In the genomic region with DNA sequence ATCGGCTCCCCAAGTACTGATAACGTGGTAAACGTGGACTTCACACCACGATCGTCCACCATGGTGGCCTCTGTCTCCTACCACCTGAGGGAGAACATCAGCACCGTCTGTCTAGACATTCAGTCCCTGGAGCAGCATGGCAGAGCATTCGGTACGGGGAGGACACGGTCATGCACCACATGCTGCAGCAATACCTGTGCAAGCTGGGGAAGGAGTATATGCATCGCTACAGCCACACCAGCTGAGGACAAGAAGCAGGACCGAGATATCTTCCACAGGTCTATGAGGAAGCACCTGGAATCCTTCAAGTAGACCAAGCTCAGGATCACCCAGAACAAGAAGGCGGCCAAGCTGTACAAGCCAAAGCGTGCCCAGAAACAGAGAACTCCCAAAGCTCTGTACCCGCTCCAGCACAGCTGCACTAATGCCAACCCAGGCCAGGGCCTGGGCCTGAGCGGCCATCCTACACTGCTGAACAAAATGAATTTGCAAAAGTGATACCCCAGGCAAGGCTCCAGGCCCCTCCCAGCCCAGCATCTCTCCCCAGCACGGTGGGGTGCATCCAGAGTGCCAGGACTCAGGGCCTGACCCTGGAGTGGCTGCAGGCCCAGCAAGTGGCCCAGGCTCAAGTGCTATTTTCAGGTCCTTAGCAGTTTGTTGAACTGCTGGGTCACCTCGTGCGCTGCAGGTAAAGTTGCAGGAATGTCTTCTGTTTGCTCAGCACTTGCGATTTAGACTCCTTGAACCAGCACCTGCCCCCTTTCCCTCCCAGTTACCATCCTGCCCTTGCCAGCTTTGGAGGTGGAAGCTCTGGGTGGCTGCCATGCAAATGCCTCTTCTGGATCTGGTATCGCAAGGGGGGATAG, we compare ENCODE assay signal across 1 cellular context.
TF ChIP-seq lines count a peak whose summit lies in the region.

No MANE protein-coding gene starts in this region.

TF ChIP-seq in K562, 482 proteins besides CTCF, POLR2A, EP300 and RAD21 (continued from another document and continues in another):
- TF ChIP-seq, protein P1, sequence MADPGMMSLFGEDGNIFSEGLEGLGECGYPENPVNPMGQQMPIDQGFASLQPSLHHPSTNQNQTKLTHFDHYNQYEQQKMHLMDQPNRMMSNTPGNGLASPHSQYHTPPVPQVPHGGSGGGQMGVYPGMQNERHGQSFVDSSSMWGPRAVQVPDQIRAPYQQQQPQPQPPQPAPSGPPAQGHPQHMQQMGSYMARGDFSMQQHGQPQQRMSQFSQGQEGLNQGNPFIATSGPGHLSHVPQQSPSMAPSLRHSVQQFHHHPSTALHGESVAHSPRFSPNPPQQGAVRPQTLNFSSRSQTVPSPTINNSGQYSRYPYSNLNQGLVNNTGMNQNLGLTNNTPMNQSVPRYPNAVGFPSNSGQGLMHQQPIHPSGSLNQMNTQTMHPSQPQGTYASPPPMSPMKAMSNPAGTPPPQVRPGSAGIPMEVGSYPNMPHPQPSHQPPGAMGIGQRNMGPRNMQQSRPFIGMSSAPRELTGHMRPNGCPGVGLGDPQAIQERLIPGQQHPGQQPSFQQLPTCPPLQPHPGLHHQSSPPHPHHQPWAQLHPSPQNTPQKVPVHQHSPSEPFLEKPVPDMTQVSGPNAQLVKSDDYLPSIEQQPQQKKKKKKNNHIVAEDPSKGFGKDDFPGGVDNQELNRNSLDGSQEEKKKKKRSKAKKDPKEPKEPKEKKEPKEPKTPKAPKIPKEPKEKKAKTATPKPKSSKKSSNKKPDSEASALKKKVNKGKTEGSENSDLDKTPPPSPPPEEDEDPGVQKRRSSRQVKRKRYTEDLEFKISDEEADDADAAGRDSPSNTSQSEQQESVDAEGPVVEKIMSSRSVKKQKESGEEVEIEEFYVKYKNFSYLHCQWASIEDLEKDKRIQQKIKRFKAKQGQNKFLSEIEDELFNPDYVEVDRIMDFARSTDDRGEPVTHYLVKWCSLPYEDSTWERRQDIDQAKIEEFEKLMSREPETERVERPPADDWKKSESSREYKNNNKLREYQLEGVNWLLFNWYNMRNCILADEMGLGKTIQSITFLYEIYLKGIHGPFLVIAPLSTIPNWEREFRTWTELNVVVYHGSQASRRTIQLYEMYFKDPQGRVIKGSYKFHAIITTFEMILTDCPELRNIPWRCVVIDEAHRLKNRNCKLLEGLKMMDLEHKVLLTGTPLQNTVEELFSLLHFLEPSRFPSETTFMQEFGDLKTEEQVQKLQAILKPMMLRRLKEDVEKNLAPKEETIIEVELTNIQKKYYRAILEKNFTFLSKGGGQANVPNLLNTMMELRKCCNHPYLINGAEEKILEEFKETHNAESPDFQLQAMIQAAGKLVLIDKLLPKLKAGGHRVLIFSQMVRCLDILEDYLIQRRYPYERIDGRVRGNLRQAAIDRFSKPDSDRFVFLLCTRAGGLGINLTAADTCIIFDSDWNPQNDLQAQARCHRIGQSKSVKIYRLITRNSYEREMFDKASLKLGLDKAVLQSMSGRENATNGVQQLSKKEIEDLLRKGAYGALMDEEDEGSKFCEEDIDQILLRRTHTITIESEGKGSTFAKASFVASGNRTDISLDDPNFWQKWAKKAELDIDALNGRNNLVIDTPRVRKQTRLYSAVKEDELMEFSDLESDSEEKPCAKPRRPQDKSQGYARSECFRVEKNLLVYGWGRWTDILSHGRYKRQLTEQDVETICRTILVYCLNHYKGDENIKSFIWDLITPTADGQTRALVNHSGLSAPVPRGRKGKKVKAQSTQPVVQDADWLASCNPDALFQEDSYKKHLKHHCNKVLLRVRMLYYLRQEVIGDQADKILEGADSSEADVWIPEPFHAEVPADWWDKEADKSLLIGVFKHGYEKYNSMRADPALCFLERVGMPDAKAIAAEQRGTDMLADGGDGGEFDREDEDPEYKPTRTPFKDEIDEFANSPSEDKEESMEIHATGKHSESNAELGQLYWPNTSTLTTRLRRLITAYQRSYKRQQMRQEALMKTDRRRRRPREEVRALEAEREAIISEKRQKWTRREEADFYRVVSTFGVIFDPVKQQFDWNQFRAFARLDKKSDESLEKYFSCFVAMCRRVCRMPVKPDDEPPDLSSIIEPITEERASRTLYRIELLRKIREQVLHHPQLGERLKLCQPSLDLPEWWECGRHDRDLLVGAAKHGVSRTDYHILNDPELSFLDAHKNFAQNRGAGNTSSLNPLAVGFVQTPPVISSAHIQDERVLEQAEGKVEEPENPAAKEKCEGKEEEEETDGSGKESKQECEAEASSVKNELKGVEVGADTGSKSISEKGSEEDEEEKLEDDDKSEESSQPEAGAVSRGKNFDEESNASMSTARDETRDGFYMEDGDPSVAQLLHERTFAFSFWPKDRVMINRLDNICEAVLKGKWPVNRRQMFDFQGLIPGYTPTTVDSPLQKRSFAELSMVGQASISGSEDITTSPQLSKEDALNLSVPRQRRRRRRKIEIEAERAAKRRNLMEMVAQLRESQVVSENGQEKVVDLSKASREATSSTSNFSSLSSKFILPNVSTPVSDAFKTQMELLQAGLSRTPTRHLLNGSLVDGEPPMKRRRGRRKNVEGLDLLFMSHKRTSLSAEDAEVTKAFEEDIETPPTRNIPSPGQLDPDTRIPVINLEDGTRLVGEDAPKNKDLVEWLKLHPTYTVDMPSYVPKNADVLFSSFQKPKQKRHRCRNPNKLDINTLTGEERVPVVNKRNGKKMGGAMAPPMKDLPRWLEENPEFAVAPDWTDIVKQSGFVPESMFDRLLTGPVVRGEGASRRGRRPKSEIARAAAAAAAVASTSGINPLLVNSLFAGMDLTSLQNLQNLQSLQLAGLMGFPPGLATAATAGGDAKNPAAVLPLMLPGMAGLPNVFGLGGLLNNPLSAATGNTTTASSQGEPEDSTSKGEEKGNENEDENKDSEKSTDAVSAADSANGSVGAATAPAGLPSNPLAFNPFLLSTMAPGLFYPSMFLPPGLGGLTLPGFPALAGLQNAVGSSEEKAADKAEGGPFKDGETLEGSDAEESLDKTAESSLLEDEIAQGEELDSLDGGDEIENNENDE (IDR thresholded peaks at IDR 0.05; ENCODE audit: low read depth, low read length) = no peak
- TF ChIP-seq ZNF507 (tag; conservative IDR thresholded peaks at IDR 0.05) = no peak
- no peak for TF ChIP-seq NR2C1 (IDR thresholded peaks at IDR 0.05)
- no peak for TF ChIP-seq NR2C1 (tag; IDR thresholded peaks at IDR 0.05)
- no peak for TF ChIP-seq ZNF347 (CRISPR knock-in tag; IDR thresholded peaks at IDR 0.05; ENCODE audit: low read depth)
- TF ChIP-seq PHF8 (IDR thresholded peaks at IDR 0.05; ENCODE audit: borderline replicate concordance, low read length) = no peak
- TF ChIP-seq, protein P2, sequence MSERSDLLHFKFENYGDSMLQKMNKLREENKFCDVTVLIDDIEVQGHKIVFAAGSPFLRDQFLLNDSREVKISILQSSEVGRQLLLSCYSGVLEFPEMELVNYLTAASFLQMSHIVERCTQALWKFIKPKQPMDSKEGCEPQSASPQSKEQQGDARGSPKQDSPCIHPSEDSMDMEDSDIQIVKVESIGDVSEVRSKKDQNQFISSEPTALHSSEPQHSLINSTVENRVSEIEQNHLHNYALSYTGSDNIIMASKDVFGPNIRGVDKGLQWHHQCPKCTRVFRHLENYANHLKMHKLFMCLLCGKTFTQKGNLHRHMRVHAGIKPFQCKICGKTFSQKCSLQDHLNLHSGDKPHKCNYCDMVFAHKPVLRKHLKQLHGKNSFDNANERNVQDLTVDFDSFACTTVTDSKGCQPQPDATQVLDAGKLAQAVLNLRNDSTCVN (CRISPR knock-in tag; IDR thresholded peaks at IDR 0.05) = no peak
- no peak for TF ChIP-seq ZNF311 (CRISPR knock-in tag; IDR thresholded peaks at IDR 0.05)
- no peak for TF ChIP-seq NFE2L1 (tag; IDR thresholded peaks at IDR 0.05; ENCODE audit: borderline replicate concordance, low read depth)
- TF ChIP-seq, protein P3, sequence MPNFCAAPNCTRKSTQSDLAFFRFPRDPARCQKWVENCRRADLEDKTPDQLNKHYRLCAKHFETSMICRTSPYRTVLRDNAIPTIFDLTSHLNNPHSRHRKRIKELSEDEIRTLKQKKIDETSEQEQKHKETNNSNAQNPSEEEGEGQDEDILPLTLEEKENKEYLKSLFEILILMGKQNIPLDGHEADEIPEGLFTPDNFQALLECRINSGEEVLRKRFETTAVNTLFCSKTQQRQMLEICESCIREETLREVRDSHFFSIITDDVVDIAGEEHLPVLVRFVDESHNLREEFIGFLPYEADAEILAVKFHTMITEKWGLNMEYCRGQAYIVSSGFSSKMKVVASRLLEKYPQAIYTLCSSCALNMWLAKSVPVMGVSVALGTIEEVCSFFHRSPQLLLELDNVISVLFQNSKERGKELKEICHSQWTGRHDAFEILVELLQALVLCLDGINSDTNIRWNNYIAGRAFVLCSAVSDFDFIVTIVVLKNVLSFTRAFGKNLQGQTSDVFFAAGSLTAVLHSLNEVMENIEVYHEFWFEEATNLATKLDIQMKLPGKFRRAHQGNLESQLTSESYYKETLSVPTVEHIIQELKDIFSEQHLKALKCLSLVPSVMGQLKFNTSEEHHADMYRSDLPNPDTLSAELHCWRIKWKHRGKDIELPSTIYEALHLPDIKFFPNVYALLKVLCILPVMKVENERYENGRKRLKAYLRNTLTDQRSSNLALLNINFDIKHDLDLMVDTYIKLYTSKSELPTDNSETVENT (CRISPR knock-in tag; IDR thresholded peaks at IDR 0.05) = 0 out of 2 replicates have a peak, but pooled peaks have one; percentile 4
- TF ChIP-seq ZBTB7A (IDR thresholded peaks at IDR 0.05; ENCODE audit: borderline replicate concordance, control insufficient read depth, low read depth, low read length) = no peak
- TF ChIP-seq, protein P4, sequence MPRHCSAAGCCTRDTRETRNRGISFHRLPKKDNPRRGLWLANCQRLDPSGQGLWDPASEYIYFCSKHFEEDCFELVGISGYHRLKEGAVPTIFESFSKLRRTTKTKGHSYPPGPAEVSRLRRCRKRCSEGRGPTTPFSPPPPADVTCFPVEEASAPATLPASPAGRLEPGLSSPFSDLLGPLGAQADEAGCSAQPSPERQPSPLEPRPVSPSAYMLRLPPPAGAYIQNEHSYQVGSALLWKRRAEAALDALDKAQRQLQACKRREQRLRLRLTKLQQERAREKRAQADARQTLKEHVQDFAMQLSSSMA (CRISPR knock-in tag; IDR thresholded peaks at IDR 0.05) = 0 out of 2 replicates have a peak, but pooled peaks have one; percentile 31
- 0 out of 4 replicates have a peak, but pooled peaks of 1 of the 2 experiments have one; percentile 54 for TF ChIP-seq TBL1XR1 (IDR thresholded peaks at IDR 0.05; ENCODE audit: low read length in 2 of 2)
- TF ChIP-seq, protein P5, sequence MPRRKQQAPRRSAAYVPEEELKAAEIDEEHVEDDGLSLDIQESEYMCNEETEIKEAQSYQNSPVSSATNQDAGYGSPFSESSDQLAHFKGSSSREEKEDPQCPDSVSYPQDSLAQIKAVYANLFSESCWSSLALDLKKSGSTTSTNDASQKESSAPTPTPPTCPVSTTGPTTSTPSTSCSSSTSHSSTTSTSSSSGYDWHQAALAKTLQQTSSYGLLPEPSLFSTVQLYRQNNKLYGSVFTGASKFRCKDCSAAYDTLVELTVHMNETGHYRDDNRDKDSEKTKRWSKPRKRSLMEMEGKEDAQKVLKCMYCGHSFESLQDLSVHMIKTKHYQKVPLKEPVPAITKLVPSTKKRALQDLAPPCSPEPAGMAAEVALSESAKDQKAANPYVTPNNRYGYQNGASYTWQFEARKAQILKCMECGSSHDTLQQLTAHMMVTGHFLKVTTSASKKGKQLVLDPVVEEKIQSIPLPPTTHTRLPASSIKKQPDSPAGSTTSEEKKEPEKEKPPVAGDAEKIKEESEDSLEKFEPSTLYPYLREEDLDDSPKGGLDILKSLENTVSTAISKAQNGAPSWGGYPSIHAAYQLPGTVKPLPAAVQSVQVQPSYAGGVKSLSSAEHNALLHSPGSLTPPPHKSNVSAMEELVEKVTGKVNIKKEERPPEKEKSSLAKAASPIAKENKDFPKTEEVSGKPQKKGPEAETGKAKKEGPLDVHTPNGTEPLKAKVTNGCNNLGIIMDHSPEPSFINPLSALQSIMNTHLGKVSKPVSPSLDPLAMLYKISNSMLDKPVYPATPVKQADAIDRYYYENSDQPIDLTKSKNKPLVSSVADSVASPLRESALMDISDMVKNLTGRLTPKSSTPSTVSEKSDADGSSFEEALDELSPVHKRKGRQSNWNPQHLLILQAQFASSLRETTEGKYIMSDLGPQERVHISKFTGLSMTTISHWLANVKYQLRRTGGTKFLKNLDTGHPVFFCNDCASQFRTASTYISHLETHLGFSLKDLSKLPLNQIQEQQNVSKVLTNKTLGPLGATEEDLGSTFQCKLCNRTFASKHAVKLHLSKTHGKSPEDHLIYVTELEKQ (CRISPR knock-in tag; IDR thresholded peaks at IDR 0.05) = no peak
- TF ChIP-seq PTRF (tag; IDR thresholded peaks at IDR 0.05) = no peak
- no peak for TF ChIP-seq ZNF12 (CRISPR knock-in tag; IDR thresholded peaks at IDR 0.05)
- 0 out of 2 replicates have a peak, but pooled peaks have one; percentile 27 for TF ChIP-seq ETV5 (CRISPR knock-in tag; IDR thresholded peaks at IDR 0.05; ENCODE audit: low read depth)
- TF ChIP-seq TCF3 (CRISPR knock-in tag; IDR thresholded peaks at IDR 0.05) = no peak
- no peak for TF ChIP-seq KDM2B (CRISPR knock-in tag; IDR thresholded peaks at IDR 0.05)
- TF ChIP-seq ZNF134 (CRISPR knock-in tag; conservative IDR thresholded peaks at IDR 0.05) = no peak
- no peak for TF ChIP-seq GATAD2A (IDR thresholded peaks at IDR 0.05)
- no peak for TF ChIP-seq FIP1L1 (IDR thresholded peaks at IDR 0.05; ENCODE audit: low read depth, low read length, poor library complexity, severe bottlenecking)
- TF ChIP-seq NR3C1 (CRISPR knock-in tag; IDR thresholded peaks at IDR 0.05) = no peak
- TF ChIP-seq GTF2A2 (tag; IDR thresholded peaks at IDR 0.05) = no peak
- no peak; the same call in 1 of the 2 replicates for TF ChIP-seq GABPB1 (CRISPR knock-in tag; IDR thresholded peaks at IDR 0.05)
- no peak for TF ChIP-seq TAF7 (tag; IDR thresholded peaks at IDR 0.05)
- no peak for TF ChIP-seq ELF2 (CRISPR knock-in tag; IDR thresholded peaks at IDR 0.05)
- TF ChIP-seq, protein P6, sequence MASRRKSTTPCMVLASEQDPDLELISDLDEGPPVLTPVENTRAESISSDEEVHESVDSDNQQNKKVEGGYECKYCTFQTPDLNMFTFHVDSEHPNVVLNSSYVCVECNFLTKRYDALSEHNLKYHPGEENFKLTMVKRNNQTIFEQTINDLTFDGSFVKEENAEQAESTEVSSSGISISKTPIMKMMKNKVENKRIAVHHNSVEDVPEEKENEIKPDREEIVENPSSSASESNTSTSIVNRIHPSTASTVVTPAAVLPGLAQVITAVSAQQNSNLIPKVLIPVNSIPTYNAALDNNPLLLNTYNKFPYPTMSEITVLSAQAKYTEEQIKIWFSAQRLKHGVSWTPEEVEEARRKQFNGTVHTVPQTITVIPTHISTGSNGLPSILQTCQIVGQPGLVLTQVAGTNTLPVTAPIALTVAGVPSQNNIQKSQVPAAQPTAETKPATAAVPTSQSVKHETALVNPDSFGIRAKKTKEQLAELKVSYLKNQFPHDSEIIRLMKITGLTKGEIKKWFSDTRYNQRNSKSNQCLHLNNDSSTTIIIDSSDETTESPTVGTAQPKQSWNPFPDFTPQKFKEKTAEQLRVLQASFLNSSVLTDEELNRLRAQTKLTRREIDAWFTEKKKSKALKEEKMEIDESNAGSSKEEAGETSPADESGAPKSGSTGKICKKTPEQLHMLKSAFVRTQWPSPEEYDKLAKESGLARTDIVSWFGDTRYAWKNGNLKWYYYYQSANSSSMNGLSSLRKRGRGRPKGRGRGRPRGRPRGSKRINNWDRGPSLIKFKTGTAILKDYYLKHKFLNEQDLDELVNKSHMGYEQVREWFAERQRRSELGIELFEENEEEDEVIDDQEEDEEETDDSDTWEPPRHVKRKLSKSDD (conservative IDR thresholded peaks at IDR 0.05; ENCODE audit: low read length) = no peak
- peak; percentile 66; the same call in 1 of the 2 replicates for TF ChIP-seq RHOXF2B (CRISPR knock-in tag; conservative IDR thresholded peaks at IDR 0.05)
- TF ChIP-seq POLR2H (tag; IDR thresholded peaks at IDR 0.05; ENCODE audit: low read depth) = no peak
- no peak for TF ChIP-seq FOXP1 (CRISPR knock-in tag; IDR thresholded peaks at IDR 0.05)
- no peak for TF ChIP-seq DNMT1 (IDR thresholded peaks at IDR 0.05)
